In genomic region chr12:18158774-18159557, GRCh38 we compare ENCODE assay signal across 8 cellular contexts.
A peak's percentile ranks its signal among the peaks of the same experiment; 100 is the strongest.
DNase-seq lines count a peak whose midpoint lies in the region; ATAC-seq and TF ChIP-seq lines count a peak whose summit lies in the region.

No MANE protein-coding gene starts in this region.

- TF ChIP-seq POLR2A in Peyer's patch (IDR thresholded peaks at IDR 0.05) = no peak
- no peak for TF ChIP-seq POLR2A in esophagus muscularis mucosa (IDR thresholded peaks at IDR 0.05; ENCODE audit: low read depth)
- no peak for TF ChIP-seq POLR2A in spleen (IDR thresholded peaks at IDR 0.05)

- H3K4me3 ChIP-seq in HFF-Myc (replicated peaks; ENCODE audit: low read depth, low read length) = no peak overlapping the region
- no peak overlapping the region for H3K4me3 ChIP-seq in Peyer's patch
- H3K4me3 ChIP-seq in esophagus muscularis mucosa = no peak overlapping the region
- H3K4me3 ChIP-seq in spleen = no peak overlapping the region

- no peaks in the 10 kb centered on the region for H3K27me3 ChIP-seq in Peyer's patch
- H3K27me3 ChIP-seq in esophagus muscularis mucosa = no peaks in the 10 kb centered on the region
- no peaks in the 10 kb centered on the region for H3K27me3 ChIP-seq in spleen (replicated peaks in 1 of 7)

- ATAC-seq in HG03139 (IDR thresholded peaks at IDR 0.05; ENCODE audit: unreplicated experiment) = no peak

- peak; percentile 21 for DNase-seq in stimulated activated CD4-positive, alpha-beta T cell treated with anti-CD3 and anti-CD28 coated beads, Interleukin-15, amount 100 ng/mL, for 24 hours
- DNase-seq in stimulated activated CD4-positive, alpha-beta T cell treated with anti-CD3 and anti-CD28 coated beads, Interleukin-12 subunit alpha, Interleukin-12 subunit beta, amount 100 ng/mL, for 4 hours = no peak
- DNase-seq in HFF-Myc (ENCODE audit: extremely low read depth, low read depth) (peak; percentile 20), Peyer's patch (peak in 1 of 3 donors; percentile 61), esophagus muscularis mucosa (ENCODE audit: extremely low spot score) (no peak), spleen (no peak), NCI-H187 (lab: John Stamatoyannopoulos, UW) (no peak)

- intact Hi-C loops in esophagus muscularis mucosa (cut with DNase I) = no loop called here
- intact Hi-C loops in spleen (cut with DNase I; ENCODE audit: low total_unique reads) = no loop called here

- H3K9me3 ChIP-seq in Peyer's patch = peaks cover 0 to 4% (median 0%) of the 10 kb centered on the region in 4 donors
- peaks cover 0 to 12% (median 7%) of the 10 kb centered on the region in 4 donors for H3K9me3 ChIP-seq in esophagus muscularis mucosa
- H3K9me3 ChIP-seq in spleen = peaks cover 0 to 34% (median 11%) of the 10 kb centered on the region in 8 donors

- WGBS in esophagus muscularis mucosa = 79% methylated on average over 6 of the region's 6 CpGs
- WGBS in spleen, 5 donors = 78 to 87% (median 81%) methylated on average over 6 of the region's 6 CpGs

- TF ChIP-seq EP300 in esophagus muscularis mucosa (IDR thresholded peaks at IDR 0.05) = no peak

- TF ChIP-seq CTCF in HFF-Myc (IDR thresholded peaks at IDR 0.05; ENCODE audit: low read depth, low read length, missing control alignments) = peak; percentile 80
- peak in 4 of 6 experiments; percentile 51 to 62 (median 57) for TF ChIP-seq CTCF in Peyer's patch (IDR thresholded peaks at IDR 0.05)
- peak; percentile 26 to 57 (median 38) for TF ChIP-seq CTCF in esophagus muscularis mucosa (IDR thresholded peaks at IDR 0.05)
- peak in 8 of 11 experiments; percentile 11 to 69 (median 54) for TF ChIP-seq CTCF in spleen (IDR thresholded peaks at IDR 0.05 in 8 of 11, conservative IDR thresholded peaks at IDR 0.05 in 3 of 11)

- H3K4me1 ChIP-seq in Peyer's patch = no peaks in the 10 kb centered on the region
- no peaks in the 10 kb centered on the region for H3K4me1 ChIP-seq in esophagus muscularis mucosa
- no peaks in the 10 kb centered on the region for H3K4me1 ChIP-seq in spleen

- H3K36me3 ChIP-seq in Peyer's patch (no peaks in the 10 kb centered on the region), esophagus muscularis mucosa (no peaks in the 10 kb centered on the region), spleen (no peaks in the 10 kb centered on the region)

- H3K27ac ChIP-seq in Peyer's patch = no peak overlapping the region
- H3K27ac ChIP-seq in esophagus muscularis mucosa (replicated peaks in 1 of 4) = no peak overlapping the region
- H3K27ac ChIP-seq in spleen = no peak overlapping the region

Comparison
In these comparisons a context has a peak if more than half of its experiments do, and no peak if none do; other contexts are left out.
1. DNase-seq: peak in stimulated activated CD4-positive, alpha-beta T cell treated with anti-CD3 and anti-CD28 coated beads, Interleukin-15, amount 100 ng/mL, for 24 hours (single experiment) and HFF-Myc (single experiment); none in stimulated activated CD4-positive, alpha-beta T cell treated with anti-CD3 and anti-CD28 coated beads, Interleukin-12 subunit alpha, Interleukin-12 subunit beta, amount 100 ng/mL, for 4 hours (single experiment), esophagus muscularis mucosa (single experiment), spleen (single experiment) and NCI-H187 (0 of 2).
2. Peak in every context shown above with its lines, with median percentiles within 50 percentile points of each other: CTCF ChIP-seq.